8 cellular contexts compared by ENCODE assay signal in the genomic region with DNA sequence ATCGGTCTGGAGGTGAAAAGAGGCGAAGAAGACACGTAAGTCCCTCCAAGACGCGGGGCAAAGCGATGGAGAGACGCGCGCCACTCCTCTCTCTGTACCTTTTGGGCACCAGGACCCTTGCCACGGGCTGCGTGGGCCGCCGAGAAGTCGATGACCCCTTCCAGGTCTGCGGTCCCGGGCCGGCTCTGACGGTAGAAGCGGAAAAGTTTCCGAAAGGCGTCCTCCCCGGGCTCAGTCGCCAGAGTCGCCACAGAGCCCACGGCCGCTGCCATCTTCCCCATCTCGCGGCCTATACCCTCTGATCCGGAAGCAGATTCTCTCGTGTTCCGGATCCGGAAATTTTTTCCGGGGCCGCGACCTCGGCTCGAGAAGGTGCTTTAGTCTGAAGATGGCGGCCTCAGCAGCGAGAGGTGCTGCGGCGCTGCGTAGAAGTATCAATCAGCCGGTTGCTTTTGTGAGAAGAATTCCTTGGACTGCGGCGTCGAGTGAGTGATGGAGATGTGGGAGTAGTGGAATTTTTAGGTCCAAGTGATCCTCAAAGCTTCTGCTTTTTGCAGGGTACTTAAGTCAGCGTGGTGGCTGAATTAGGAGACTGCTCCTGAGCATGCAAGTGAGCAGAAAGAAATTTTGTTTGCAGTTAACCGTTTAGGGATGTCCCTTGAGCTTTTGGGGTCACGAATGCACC. TPM values are rescaled to one million over a fixed set of nuclear protein-coding genes. Genes with fewer than 3 reads are reported as not detected.
DNase-seq lines count a peak whose midpoint lies in the region; ATAC-seq and TF ChIP-seq lines count a peak whose summit lies in the region.

Gene ALKBH1, minus strand, starts transcription at position 300 of the 685 bp plus-strand sequence. Its CDS starts 19 bp downstream, at position 281.
Gene SLIRP, plus strand, starts transcription at position 380 of the 685 bp plus-strand sequence. Its CDS starts 9 bp downstream, at position 389.

- H3K27me3 Mint-ChIP-seq in activated T-helper 17 cell treated with anti-CD3 and anti-CD28 coated beads, Interleukin-2, amount 50 U/mL, for 72 hours, result no peaks in the 10 kb centered on the region
- no peaks in the 10 kb centered on the region for H3K27me3 Mint-ChIP-seq in natural killer cell treated with Interleukin-12 subunit alpha and Interleukin-12 subunit beta and Interleukin-15 and Interleukin-18, amount 100 ng/mL, for 72 hours

- peak; percentile 97 for ATAC-seq in activated T-helper 17 cell treated with anti-CD3 and anti-CD28 coated beads, Interleukin-2, amount 50 U/mL, for 72 hours (replicated peaks)
- ATAC-seq in natural killer cell treated with Interleukin-12 subunit alpha and Interleukin-12 subunit beta and Interleukin-15 and Interleukin-18, amount 100 ng/mL, for 72 hours, result peak; percentile 98 to 99
- ATAC-seq in stimulated activated naive CD8-positive, alpha-beta T cell treated with anti-CD3 and anti-CD28 coated beads, Interleukin-15, Interleukin-2, amounts not matched to agents 100 U/mL and 50 U/mL, for 24 hours, result peak; percentile 95

- peaks cover 80% of the 10 kb centered on the region for H3K36me3 Mint-ChIP-seq in activated T-helper 17 cell treated with anti-CD3 and anti-CD28 coated beads, Interleukin-2, amount 50 U/mL, for 72 hours (ENCODE audit: low read depth)
- H3K36me3 Mint-ChIP-seq in natural killer cell treated with Interleukin-12 subunit alpha and Interleukin-12 subunit beta and Interleukin-15 and Interleukin-18, amount 100 ng/mL, for 72 hours, result peaks cover 20% of the 10 kb centered on the region

- peak within 1 kb of the TSS; percentile 88 for H3K4me3 Mint-ChIP-seq in activated T-helper 17 cell treated with anti-CD3 and anti-CD28 coated beads, Interleukin-2, amount 50 U/mL, for 72 hours
- H3K4me3 Mint-ChIP-seq in natural killer cell treated with Interleukin-12 subunit alpha and Interleukin-12 subunit beta and Interleukin-15 and Interleukin-18, amount 100 ng/mL, for 72 hours, result peak within 1 kb of the TSS; percentile 98

- peak within 1 kb of the TSS; percentile 93 for H3K27ac Mint-ChIP-seq in activated T-helper 17 cell treated with anti-CD3 and anti-CD28 coated beads, Interleukin-2, amount 50 U/mL, for 72 hours
- peak within 1 kb of the TSS; percentile 75 to 95 for H3K27ac Mint-ChIP-seq in natural killer cell treated with Interleukin-12 subunit alpha and Interleukin-12 subunit beta and Interleukin-15 and Interleukin-18, amount 100 ng/mL, for 72 hours

- peak within 1 kb of the TSS; percentile 84 for H3K4me3 ChIP-seq in fibroblast of pulmonary artery (replicated peaks; ENCODE audit: low read depth, low read length)

- no peaks in the 10 kb centered on the region for H3K9me3 Mint-ChIP-seq in activated T-helper 17 cell treated with anti-CD3 and anti-CD28 coated beads, Interleukin-2, amount 50 U/mL, for 72 hours
- H3K9me3 Mint-ChIP-seq in natural killer cell treated with Interleukin-12 subunit alpha and Interleukin-12 subunit beta and Interleukin-15 and Interleukin-18, amount 100 ng/mL, for 72 hours, result no peaks in the 10 kb centered on the region

- no peak for TF ChIP-seq CTCF in fibroblast of pulmonary artery (IDR thresholded peaks at IDR 0.05; ENCODE audit: low read length, missing control alignments)

- peaks cover 28% of the 10 kb centered on the region for H3K4me1 Mint-ChIP-seq in activated T-helper 17 cell treated with anti-CD3 and anti-CD28 coated beads, Interleukin-2, amount 50 U/mL, for 72 hours
- H3K4me1 Mint-ChIP-seq in natural killer cell treated with Interleukin-12 subunit alpha and Interleukin-12 subunit beta and Interleukin-15 and Interleukin-18, amount 100 ng/mL, for 72 hours (ENCODE audit: low read depth in 2 of 2), result peaks cover 36 to 37% of the 10 kb centered on the region in 2 donors

- DNase-seq in EL (peak; percentile 85), GOT3 (lab: John Stamatoyannopoulos, UW) (peak; percentile 33), LHCN-M2 (ENCODE audit: low read depth) (peak; percentile 82), RPMI7951 (ENCODE audit: low read depth) (peak; percentile 79), fibroblast of pulmonary artery (ENCODE audit: low read depth) (peak; percentile 78)
- peak; percentile 89 for DNase-seq in natural killer cell treated with Interleukin-12 subunit alpha and Interleukin-12 subunit beta and Interleukin-15 and Interleukin-18, amount 100 ng/mL, for 72 hours (ENCODE audit: low spot score)
- peak; percentile 87 for DNase-seq in stimulated activated naive CD8-positive, alpha-beta T cell treated with anti-CD3 and anti-CD28 coated beads, Interleukin-15, Interleukin-2, amounts not matched to agents 100 U/mL and 50 U/mL, for 24 hours

RNA-seq across cellular contexts. Expression of gene ALKBH1, which starts in this region (rescaled TPM):
- 10.6 and 11.3 TPM in 2 replicates for total RNA-seq in LHCN-M2 (2014; rRNA removed)
- 5.5 TPM for polyA plus RNA-seq in LHCN-M2 (2012)
- 13.6 and 15.8 TPM in 2 replicates for total RNA-seq in RPMI7951 (2014; rRNA removed; shearing (Covaris generic))
- 10 to 100 TPM; 13.2 to 19.8 TPM for total RNA-seq in activated T-helper 17 cell treated with anti-CD3 and anti-CD28 coated beads, Interleukin-2, amount 50 U/mL, for 72 hours
- 10 to 100 TPM; 14.4 to 22.0 TPM for total RNA-seq in natural killer cell treated with Interleukin-12 subunit alpha and Interleukin-12 subunit beta and Interleukin-15 and Interleukin-18, amount 100 ng/mL, for 72 hours

RNA-seq across cellular contexts. Expression of gene SLIRP, which starts in this region (rescaled TPM):
- 332 and 483 TPM in 2 replicates for total RNA-seq in LHCN-M2 (2014; rRNA removed)
- polyA plus RNA-seq in LHCN-M2 (2012), result 267 TPM
- 292 and 409 TPM in 2 replicates for total RNA-seq in RPMI7951 (2014; rRNA removed; shearing (Covaris generic))
- 100 to 1,000 TPM in 1 of 2 donors, 10 to 100 TPM in 1; 46.5 to 140 TPM for total RNA-seq in activated T-helper 17 cell treated with anti-CD3 and anti-CD28 coated beads, Interleukin-2, amount 50 U/mL, for 72 hours
- 10 to 100 TPM; 77.6 to 98.3 TPM for total RNA-seq in natural killer cell treated with Interleukin-12 subunit alpha and Interleukin-12 subunit beta and Interleukin-15 and Interleukin-18, amount 100 ng/mL, for 72 hours

Comparison
In these comparisons a context has a peak if more than half of its experiments do, and no peak if none do; other contexts are left out.
1. Peak in every context shown above with its lines: DNase-seq, ATAC-seq and H3K4me3 ChIP-seq.
2. DNase-seq: peak in every context shown above with its lines; median percentile 89 in natural killer cell treated with Interleukin-12 subunit alpha and Interleukin-12 subunit beta and Interleukin-15 and Interleukin-18, amount 100 ng/mL, for 72 hours; 87 in stimulated activated naive CD8-positive, alpha-beta T cell treated with anti-CD3 and anti-CD28 coated beads, Interleukin-15, Interleukin-2, amounts not matched to agents 100 U/mL and 50 U/mL, for 24 hours; 85 in EL; 82 in LHCN-M2; 79 in RPMI7951; 78 in fibroblast of pulmonary artery; 33 in GOT3.